8 cellular contexts compared by ENCODE assay signal in genomic region chr17:2707721-2708584, GRCh38. TPM values are rescaled to one million over a fixed set of nuclear protein-coding genes. Genes with fewer than 3 reads are reported as not detected.
DNase-seq lines count a peak whose midpoint lies in the region; ATAC-seq, FAIRE-seq and TF ChIP-seq lines count a peak whose summit lies in the region.

No MANE protein-coding gene starts in this region.

- no peak for TF ChIP-seq EP300 in K562 (IDR thresholded peaks at IDR 0.05; ENCODE audit: low read length)

- peaks cover 16% of the 10 kb centered on the region for H3K27me3 Mint-ChIP-seq in H9 (ENCODE audit: low read depth)

- no peak overlapping the region for H3K4me3 Mint-ChIP-seq in H9

- POLR2A ChIA-PET in K562 (lab: Yijun Ruan, JAX) = interaction anchor here (1.4 to 1.5 kb wide), 2 partner anchors 11 kb away, joined by 3 to 4 read pairs; no protein-coding TSS in a partner anchor

- peaks cover 4% of the 10 kb centered on the region; the same call in 1 of the 2 replicates for H3K4me1 ChIP-seq in H9 (ENCODE audit: insufficient read depth, low read length)
- H3K4me1 ChIP-seq in K562 (replicated peaks in 1 of 2; ENCODE audit: control insufficient read depth in 2 of 2, insufficient read depth in 2 of 2, low read length in 2 of 2) = peaks cover 16 to 57% of the 10 kb centered on the region in 2 experiments; a peak in 4 of 5 replicates
- H3K4me1 ChIP-seq in kidney (ENCODE audit: control insufficient read depth in 1 of 2, insufficient read depth in 1 of 2, low read depth in 1 of 2, low read length in 2 of 2) = peaks cover 23 to 50% of the 10 kb centered on the region in 2 donors
- H3K4me1 ChIP-seq in thoracic aorta (ENCODE audit: control insufficient read depth in 1 of 2, low read depth in 2 of 2) = peaks cover 40 to 47% of the 10 kb centered on the region in 2 donors

- H3K27ac ChIP-seq in 22Rv1 = peak overlapping the region; percentile 85; the same call in 1 of the 2 replicates
- no peak overlapping the region for H3K27ac ChIP-seq in H9 (ENCODE audit: insufficient read length, low read depth, low read length)
- H3K27ac ChIP-seq in K562 (ENCODE audit: extremely low read depth, low read depth, low read length) = no peak overlapping the region
- H3K27ac ChIP-seq in kidney (ENCODE audit: low read depth in 2 of 2, low read length in 2 of 2) = peak overlapping the region; percentile 41 to 55
- H3K27ac ChIP-seq in thoracic aorta = peak overlapping the region; percentile 52 to 63

- in situ Hi-C loops in K562 (cut with MboI) = no loop called here

- H3K4me3 ChIP-seq in K562 (no peak overlapping the region), kidney (ENCODE audit: low read length in 2 of 2) (peak overlapping the region in 1 of 2 donors; percentile 35), thoracic aorta (peak overlapping the region; percentile 52)

- H2AK5ac ChIP-seq in H9 (ENCODE audit: insufficient read length, low read length) = no peak overlapping the region

- H3K36me3 ChIP-seq in K562 (ENCODE audit: control insufficient read depth, insufficient read depth, low read length) = peaks cover 62% of the 10 kb centered on the region; the same call in 1 of the 3 replicates
- H3K36me3 ChIP-seq in kidney (ENCODE audit: control insufficient read depth in 1 of 2, insufficient read depth in 2 of 2, low read length in 2 of 2) = peaks cover 0 to 9% of the 10 kb centered on the region in 2 donors
- H3K36me3 ChIP-seq in thoracic aorta = peaks cover 3% of the 10 kb centered on the region

- H3K14ac ChIP-seq in H9 (ENCODE audit: insufficient read depth, low read length) = no peak overlapping the region

- H4K5ac ChIP-seq in H9 (ENCODE audit: insufficient read length, low read depth, low read length) = no peak overlapping the region

- no peak overlapping the region for H3T11ph ChIP-seq in H9 (ENCODE audit: low read length)

- no CpG with 5 or more reads among the region's 13 CpGs for WGBS in H9 (ENCODE audit: extremely low coverage, insufficient read length, low lambda C conversion rate)
- 77% methylated on average over 8 of the region's 13 CpGs for WGBS in K562 (ENCODE audit: insufficient coverage, low coverage, missing lambda C conversion rate)

- peaks cover 5% of the 10 kb centered on the region for H3K9me1 ChIP-seq in K562 (ENCODE audit: control insufficient read depth, insufficient read depth, low read length)

- H3K9me3 ChIP-seq in H9 (ENCODE audit: control insufficient read depth, low read depth, low read length) (no peaks in the 10 kb centered on the region), K562 (replicated peaks; ENCODE audit: control insufficient read depth, insufficient read depth, low read depth, low read length) (no peaks in the 10 kb centered on the region), kidney (ENCODE audit: control insufficient read depth in 1 of 2, low read length in 2 of 2) (no peaks in the 10 kb centered on the region), thoracic aorta (no peaks in the 10 kb centered on the region)

- no peak overlapping the region for H2BK120ac ChIP-seq in H9 (ENCODE audit: low read depth, low read length, poor library complexity, severe bottlenecking)

- no peak overlapping the region for H3K4ac ChIP-seq in H9 (ENCODE audit: low read depth, low read length)

- H2AFZ ChIP-seq in H9 (ENCODE audit: low read length) (no peak overlapping the region), K562 (ENCODE audit: low read depth, low read length) (no peak overlapping the region)

- TF ChIP-seq CTCF in 22Rv1 (IDR thresholded peaks at IDR 0.05) = peak; percentile 61
- peak; percentile 76 for TF ChIP-seq CTCF in H9 (conservative IDR thresholded peaks at IDR 0.05)
- peak; percentile 35 to 45 (median 42); a peak in 5 of 6 replicates for TF ChIP-seq CTCF in K562 (IDR thresholded peaks at IDR 0.05 in 2 of 3, conservative IDR thresholded peaks at IDR 0.05 in 1 of 3; ENCODE audit: insufficient read depth in 2 of 3, low read depth in 1 of 3, low read length in 3 of 3)
- TF ChIP-seq CTCF in kidney (IDR thresholded peaks at IDR 0.05; ENCODE audit: borderline replicate concordance, extremely low read depth, insufficient read depth) = peak; percentile 26
- TF ChIP-seq CTCF in thoracic aorta (IDR thresholded peaks at IDR 0.05) = peak; percentile 32

- no peak overlapping the region for H4K91ac ChIP-seq in H9 (ENCODE audit: insufficient read length, low read depth, low read length)

- no peaks in the 10 kb centered on the region for H3K79me1 ChIP-seq in H9 (ENCODE audit: insufficient read depth, low read depth, low read length, poor library complexity, severe bottlenecking)

- no peak overlapping the region for H2BK12ac ChIP-seq in H9 (ENCODE audit: insufficient read length, low read depth, low read length)

- no TSS peak for BruUV-seq in K562 (replicated peaks; lab: Mats Ljungman, UMichigan)

- no peaks in the 10 kb centered on the region for H4K20me1 ChIP-seq in H9 (ENCODE audit: control insufficient read depth, insufficient read depth, insufficient read length)
- peaks cover 20% of the 10 kb centered on the region for H4K20me1 ChIP-seq in K562 (replicated peaks; ENCODE audit: control insufficient read depth, insufficient read depth, low read length)

- ATAC-seq in K562 = peak; percentile 50
- peak; percentile 18 for ATAC-seq in thoracic aorta (ENCODE audit: insufficient number of reproducible peaks, low FRiP score, low read depth)
- ATAC-seq in HG03159 (IDR thresholded peaks at IDR 0.05; ENCODE audit: unreplicated experiment) = no peak

- intact Hi-C loops in K562 (cut with micrococcal nuclease) (no loop called here), kidney (cut with DNase I) (no loop called here)

- H3K4me2 ChIP-seq in H9 (ENCODE audit: insufficient read depth, insufficient read length, low read length) (no peak overlapping the region), K562 (ENCODE audit: insufficient read depth, low read length) (no peak overlapping the region)

- CTCF ChIA-PET in K562 (lab: Yijun Ruan, JAX; ENCODE audit: low intra/inter-chr PET ratio) = no interaction called here

- FAIRE-seq in K562 (lab: Jason Lieb, UNC) (no peak), kidney (lab: Jason Lieb, UNC) (no peak)

- H3K79me2 ChIP-seq in H9 (ENCODE audit: insufficient read depth, low read length) (peaks cover 17% of the 10 kb centered on the region; the same call in 1 of the 2 replicates), K562 (ENCODE audit: control insufficient read depth, insufficient read depth, low read length) (peaks cover 85% of the 10 kb centered on the region)

- H3K9ac ChIP-seq in H9 (ENCODE audit: extremely low read depth, insufficient read length, low read length) = no peak overlapping the region
- peak overlapping the region in 1 of 2 experiments; percentile 85; a peak in 2 of 4 replicates for H3K9ac ChIP-seq in K562 (ENCODE audit: insufficient read depth in 1 of 2, low read depth in 2 of 2, low read length in 2 of 2)
- H3K9ac ChIP-seq in kidney (ENCODE audit: low read length in 2 of 2) = peak overlapping the region; percentile 18 to 51

- peaks cover 13% of the 10 kb centered on the region for H3K23me2 ChIP-seq in H9 (ENCODE audit: insufficient read length, low read depth, low read length, poor library complexity, severe bottlenecking)

- no peak overlapping the region for H3K56ac ChIP-seq in H9 (ENCODE audit: insufficient read length, low read depth, low read length)

- H3K23ac ChIP-seq in H9 (ENCODE audit: insufficient read length, low read depth, low read length) = no peak overlapping the region

- H3K27ac Mint-ChIP-seq in H9 = peak overlapping the region in 1 of 3 experiments; percentile 89; a peak in 1 of 7 replicates

- no peak overlapping the region for H2BK5ac ChIP-seq in H9 (ENCODE audit: insufficient read length, low read length)

- H2BK20ac ChIP-seq in H9 (ENCODE audit: low read depth, low read length, poor library complexity, severe bottlenecking) = no peak overlapping the region

- no peak overlapping the region for H2BK15ac ChIP-seq in H9 (ENCODE audit: low read depth, low read length)

- no peak overlapping the region for H3K18ac ChIP-seq in H9 (ENCODE audit: insufficient read length, low read depth, low read length)

- DNase-seq in H9 (peak; percentile 82), K562 (ENCODE audit: extremely low read depth in 1 of 4, low spot score in 3 of 4) (peak in 3 of 4 experiments; percentile 34 to 42 (median 35)), kidney (peak; percentile 76), thoracic aorta (ENCODE audit: low spot score) (no peak), SIG-M5 (lab: John Stamatoyannopoulos, UW) (no peak)
- no peak for DNase-seq in stimulated activated CD4-positive, alpha-beta T cell treated with anti-CD3 and anti-CD28 coated beads, Interleukin-4, amount 100 ng/mL, for 1 hour

- H4K8ac ChIP-seq in H9 (replicated peaks; ENCODE audit: insufficient read length, low read depth, low read length) = no peak overlapping the region

- peaks cover 47 to 61% of the 10 kb centered on the region in 2 experiments for H3K4me1 Mint-ChIP-seq in H9

- H3K36me3 Mint-ChIP-seq in H9 (ENCODE audit: insufficient read depth in 1 of 3, low read depth in 3 of 3) = peaks cover 0 to 19% (median 7%) of the 10 kb centered on the region in 3 experiments; a peak in 4 of 7 replicates

- no peak for TF ChIP-seq POLR2A in K562 (conservative IDR thresholded peaks at IDR 0.05)

- no peaks in the 10 kb centered on the region; the same call in 1 of the 2 replicates for H3K27me3 ChIP-seq in H9 (ENCODE audit: insufficient read depth, low read length)
- no peaks in the 10 kb centered on the region for H3K27me3 ChIP-seq in K562 (ENCODE audit: control insufficient read depth in 2 of 2, insufficient read depth in 2 of 2, low read length in 2 of 2)
- H3K27me3 ChIP-seq in thoracic aorta (replicated peaks; ENCODE audit: insufficient read depth) = no peaks in the 10 kb centered on the region

- H3K9me3 Mint-ChIP-seq in H9 = no peaks in the 10 kb centered on the region; a peak in 1 of 5 replicates

- TF ChIP-seq RAD21 in K562 (CRISPR knock-in tag; conservative IDR thresholded peaks at IDR 0.05 in 1 of 2, IDR thresholded peaks at IDR 0.05 in 1 of 2) = 0 out of 4 replicates have a peak, but pooled peaks of 1 of the 2 experiments have one; percentile 15

RNA-seq across cellular contexts. Expression of gene CLUH, which starts 3.6 kb away (rescaled TPM):
- total RNA-seq in H9 (2021) (91.3 and 97.0 TPM in 2 replicates), K562 (2014; rRNA removed) (63.0 and 94.0 TPM in 2 replicates), K562 (2014; rRNA removed; fragmentation: Illumina TruSeq; extraction: Trizol) (13.7 and 21.2 TPM in 2 replicates), K562 (2015; rRNA removed; fragmentation: Illumina TruSeq; extraction: Trizol) (33.2 and 34.8 TPM in 2 replicates), K562 (2021) (126 and 140 TPM in 2 replicates), kidney (93.1 TPM), thoracic aorta (10 to 100 TPM; 36.3 to 65.4 TPM)
- 95.4 and 344 TPM in 2 replicates for total RNA-seq in K562 (2011; cell fraction: chromatin; rRNA removed; ENCODE audit: low replicate concordance)
- 211 and 238 TPM in 2 replicates for total RNA-seq in K562 (2011; cell fraction: nucleolus; rRNA removed)
- total RNA-seq in K562 (2011; cell fraction: nucleoplasm; rRNA removed) = 98.1 and 116 TPM in 2 replicates
- polyA plus RNA-seq in K562 (2011; rRNA removed) (15.3 and 40.1 TPM in 2 replicates), K562 (2014; fragmentation: Illumina TruSeq; extraction: Trizol) (71.2 and 88.2 TPM in 2 replicates), K562 (2014; fragmentation: Nextera tagmentation; extraction: Ambion mirVana) (under 1 TPM; 0.21 to 0.25 TPM), K562 (2014; rRNA removed) (72.8 and 73.4 TPM in 2 replicates), kidney (ENCODE audit: insufficient read depth, low read depth, low replicate concordance) (49.5 TPM)
- polyA plus RNA-seq in K562 (2011; cell fraction: cytosol; rRNA removed) = 15.5 and 39.0 TPM in 2 replicates
- 204 and 334 TPM in 2 replicates for polyA plus RNA-seq in K562 (2011; cell fraction: nucleus; rRNA removed)
- polyA plus RNA-seq in K562 (2012) = 52.7 and 74.7 TPM in 2 replicates
- polyA minus RNA-seq in K562 (2011; rRNA and poly(A)+ RNA removed) = 12.6 and 14.7 TPM in 2 replicates
- polyA minus RNA-seq in K562 (2011; cell fraction: cytosol; rRNA and poly(A)+ RNA removed) = 49.7 and 59.2 TPM in 2 replicates
- 57.4 and 59.4 TPM in 2 replicates for polyA minus RNA-seq in K562 (2011; cell fraction: nucleus; rRNA and poly(A)+ RNA removed)

RNA-seq across cellular contexts. Expression of gene CCDC92B, which starts 41.5 kb away (rescaled TPM):
- total RNA-seq in H9 (2021) (7.1 and 8.0 TPM in 2 replicates), K562 (2014; rRNA removed) (not detected in 2 replicates), K562 (2014; rRNA removed; fragmentation: Illumina TruSeq; extraction: Trizol) (not detected in 2 replicates), K562 (2015; rRNA removed; fragmentation: Illumina TruSeq; extraction: Trizol) (not detected in 2 replicates), K562 (2021) (not detected in 2 replicates), kidney (1.0 TPM), thoracic aorta (under 1 TPM in 1 of 2 donors, not detected in 1; 0.14 TPM)
- not detected in 2 replicates for total RNA-seq in K562 (2011; cell fraction: chromatin; rRNA removed; ENCODE audit: low replicate concordance)
- 0.13 TPM in 1 of 2 replicates, not detected in the other for total RNA-seq in K562 (2011; cell fraction: nucleolus; rRNA removed)
- total RNA-seq in K562 (2011; cell fraction: nucleoplasm; rRNA removed) = not detected in 2 replicates
- polyA plus RNA-seq in K562 (2011; rRNA removed) (not detected in 2 replicates), K562 (2014; fragmentation: Illumina TruSeq; extraction: Trizol) (not detected in 2 replicates), K562 (2014; fragmentation: Nextera tagmentation; extraction: Ambion mirVana) (not detected), K562 (2014; rRNA removed) (not detected in 2 replicates), kidney (ENCODE audit: insufficient read depth, low read depth, low replicate concordance) (0.11 TPM)
- polyA plus RNA-seq in K562 (2011; cell fraction: cytosol; rRNA removed) = not detected in 2 replicates
- polyA plus RNA-seq in K562 (2011; cell fraction: nucleus; rRNA removed) = not detected in 2 replicates
- polyA plus RNA-seq in K562 (2012) = not detected in 2 replicates
- polyA minus RNA-seq in K562 (2011; rRNA and poly(A)+ RNA removed) = not detected in 2 replicates
- polyA minus RNA-seq in K562 (2011; cell fraction: cytosol; rRNA and poly(A)+ RNA removed) = not detected in 2 replicates
- not detected in 2 replicates for polyA minus RNA-seq in K562 (2011; cell fraction: nucleus; rRNA and poly(A)+ RNA removed)

Comparison
In these comparisons a context has a peak if more than half of its experiments do, and no peak if none do; other contexts are left out.
1. H3K27ac ChIP-seq: peak in 22Rv1 (single experiment), kidney (2 of 2) and thoracic aorta (2 of 2); none in H9 (single experiment) and K562 (single experiment).
2. CTCF ChIP-seq: peak in every context shown above with its lines; median percentile 76 in H9; 61 in 22Rv1; 42 in K562; 32 in thoracic aorta; 26 in kidney.
3. DNase-seq: peak in H9 (single experiment), K562 (3 of 4) and kidney (single experiment); none in thoracic aorta (single experiment), SIG-M5 (single experiment) and stimulated activated CD4-positive, alpha-beta T cell treated with anti-CD3 and anti-CD28 coated beads, Interleukin-4, amount 100 ng/mL, for 1 hour (single experiment).